ENCODE assay signal across 1 cellular context in the genomic region with DNA sequence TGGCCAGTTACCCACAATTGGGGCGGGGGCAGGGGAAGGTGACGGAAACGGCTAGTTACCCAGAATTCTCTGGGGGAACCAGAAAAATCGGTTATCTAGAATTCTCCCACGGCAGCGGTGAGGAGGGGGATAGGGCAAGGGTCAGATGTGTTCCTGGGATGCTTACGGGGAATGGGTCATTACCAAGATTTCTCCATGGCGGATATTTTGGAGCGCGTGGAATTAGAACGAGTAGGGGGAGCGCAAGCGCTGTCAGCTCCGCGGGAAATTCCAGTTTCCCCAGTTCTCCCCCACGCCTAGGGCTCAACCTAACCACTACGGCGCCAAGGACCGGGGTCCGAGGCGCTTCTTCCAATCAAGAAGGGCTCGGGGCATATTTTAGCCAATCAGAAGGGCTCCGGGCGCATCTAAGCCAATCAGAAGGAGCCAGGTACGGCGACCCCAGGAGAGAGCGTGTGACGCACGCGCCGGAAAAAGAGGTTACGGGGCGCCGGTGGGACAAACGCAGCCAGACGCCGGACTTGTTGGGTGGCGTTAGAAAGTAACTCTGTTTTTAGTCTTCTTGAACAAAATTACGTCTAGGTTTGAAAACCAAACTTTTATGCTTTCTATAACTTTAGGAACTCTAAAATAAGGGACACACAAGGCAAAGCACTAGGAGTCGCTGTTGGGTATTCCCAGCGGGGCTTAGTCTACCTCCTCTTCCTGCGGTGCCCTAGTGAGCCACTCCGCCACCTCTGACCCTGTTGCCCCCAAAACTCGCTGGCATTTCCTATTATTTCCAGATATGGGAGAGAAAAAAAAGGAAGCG.
TF ChIP-seq lines count a peak whose summit lies in the region.

A gene with protein sequence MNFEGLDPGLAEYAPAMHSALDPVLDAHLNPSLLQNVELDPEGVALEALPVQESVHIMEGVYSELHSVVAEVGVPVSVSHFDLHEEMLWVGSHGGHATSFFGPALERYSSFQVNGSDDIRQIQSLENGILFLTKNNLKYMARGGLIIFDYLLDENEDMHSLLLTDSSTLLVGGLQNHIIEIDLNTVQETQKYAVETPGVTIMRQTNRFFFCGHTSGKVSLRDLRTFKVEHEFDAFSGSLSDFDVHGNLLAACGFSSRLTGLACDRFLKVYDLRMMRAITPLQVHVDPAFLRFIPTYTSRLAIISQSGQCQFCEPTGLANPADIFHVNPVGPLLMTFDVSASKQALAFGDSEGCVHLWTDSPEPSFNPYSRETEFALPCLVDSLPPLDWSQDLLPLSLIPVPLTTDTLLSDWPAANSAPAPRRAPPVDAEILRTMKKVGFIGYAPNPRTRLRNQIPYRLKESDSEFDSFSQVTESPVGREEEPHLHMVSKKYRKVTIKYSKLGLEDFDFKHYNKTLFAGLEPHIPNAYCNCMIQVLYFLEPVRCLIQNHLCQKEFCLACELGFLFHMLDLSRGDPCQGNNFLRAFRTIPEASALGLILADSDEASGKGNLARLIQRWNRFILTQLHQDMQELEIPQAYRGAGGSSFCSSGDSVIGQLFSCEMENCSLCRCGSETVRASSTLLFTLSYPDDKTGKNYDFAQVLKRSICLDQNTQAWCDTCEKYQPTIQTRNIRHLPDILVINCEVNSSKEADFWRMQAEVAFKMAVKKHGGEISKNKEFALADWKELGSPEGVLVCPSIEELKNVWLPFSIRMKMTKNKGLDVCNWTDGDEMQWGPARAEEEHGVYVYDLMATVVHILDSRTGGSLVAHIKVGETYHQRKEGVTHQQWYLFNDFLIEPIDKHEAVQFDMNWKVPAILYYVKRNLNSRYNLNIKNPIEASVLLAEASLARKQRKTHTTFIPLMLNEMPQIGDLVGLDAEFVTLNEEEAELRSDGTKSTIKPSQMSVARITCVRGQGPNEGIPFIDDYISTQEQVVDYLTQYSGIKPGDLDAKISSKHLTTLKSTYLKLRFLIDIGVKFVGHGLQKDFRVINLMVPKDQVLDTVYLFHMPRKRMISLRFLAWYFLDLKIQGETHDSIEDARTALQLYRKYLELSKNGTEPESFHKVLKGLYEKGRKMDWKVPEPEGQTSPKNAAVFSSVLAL (minus strand): TSS at position 322 of the 811 bp plus-strand sequence. CDS start 906 bp downstream, outside the sequence.

TF ChIP-seq in HepG2, 621 proteins besides CTCF, POLR2A, EP300 and RAD21 (continued from another document and continues in another):
- TF ChIP-seq, protein P1, sequence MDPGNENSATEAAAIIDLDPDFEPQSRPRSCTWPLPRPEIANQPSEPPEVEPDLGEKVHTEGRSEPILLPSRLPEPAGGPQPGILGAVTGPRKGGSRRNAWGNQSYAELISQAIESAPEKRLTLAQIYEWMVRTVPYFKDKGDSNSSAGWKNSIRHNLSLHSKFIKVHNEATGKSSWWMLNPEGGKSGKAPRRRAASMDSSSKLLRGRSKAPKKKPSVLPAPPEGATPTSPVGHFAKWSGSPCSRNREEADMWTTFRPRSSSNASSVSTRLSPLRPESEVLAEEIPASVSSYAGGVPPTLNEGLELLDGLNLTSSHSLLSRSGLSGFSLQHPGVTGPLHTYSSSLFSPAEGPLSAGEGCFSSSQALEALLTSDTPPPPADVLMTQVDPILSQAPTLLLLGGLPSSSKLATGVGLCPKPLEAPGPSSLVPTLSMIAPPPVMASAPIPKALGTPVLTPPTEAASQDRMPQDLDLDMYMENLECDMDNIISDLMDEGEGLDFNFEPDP (CRISPR knock-in tag; conservative IDR thresholded peaks at IDR 0.05): 0 out of 2 replicates have a peak, but pooled peaks have one; percentile 44
- TF ChIP-seq ZNF160 (CRISPR knock-in tag; IDR thresholded peaks at IDR 0.05): peak; percentile 21; the same call in 1 of the 2 replicates
- no peak; the same call in none of the 2 replicates for TF ChIP-seq ZFY (CRISPR knock-in tag; IDR thresholded peaks at IDR 0.05)
- TF ChIP-seq ZNF33A (CRISPR knock-in tag; IDR thresholded peaks at IDR 0.05; ENCODE audit: borderline replicate concordance): no peak; the same call in 1 of the 2 replicates
- no peak for TF ChIP-seq MLLT10 (CRISPR knock-in tag; IDR thresholded peaks at IDR 0.05)
- TF ChIP-seq, protein P2, sequence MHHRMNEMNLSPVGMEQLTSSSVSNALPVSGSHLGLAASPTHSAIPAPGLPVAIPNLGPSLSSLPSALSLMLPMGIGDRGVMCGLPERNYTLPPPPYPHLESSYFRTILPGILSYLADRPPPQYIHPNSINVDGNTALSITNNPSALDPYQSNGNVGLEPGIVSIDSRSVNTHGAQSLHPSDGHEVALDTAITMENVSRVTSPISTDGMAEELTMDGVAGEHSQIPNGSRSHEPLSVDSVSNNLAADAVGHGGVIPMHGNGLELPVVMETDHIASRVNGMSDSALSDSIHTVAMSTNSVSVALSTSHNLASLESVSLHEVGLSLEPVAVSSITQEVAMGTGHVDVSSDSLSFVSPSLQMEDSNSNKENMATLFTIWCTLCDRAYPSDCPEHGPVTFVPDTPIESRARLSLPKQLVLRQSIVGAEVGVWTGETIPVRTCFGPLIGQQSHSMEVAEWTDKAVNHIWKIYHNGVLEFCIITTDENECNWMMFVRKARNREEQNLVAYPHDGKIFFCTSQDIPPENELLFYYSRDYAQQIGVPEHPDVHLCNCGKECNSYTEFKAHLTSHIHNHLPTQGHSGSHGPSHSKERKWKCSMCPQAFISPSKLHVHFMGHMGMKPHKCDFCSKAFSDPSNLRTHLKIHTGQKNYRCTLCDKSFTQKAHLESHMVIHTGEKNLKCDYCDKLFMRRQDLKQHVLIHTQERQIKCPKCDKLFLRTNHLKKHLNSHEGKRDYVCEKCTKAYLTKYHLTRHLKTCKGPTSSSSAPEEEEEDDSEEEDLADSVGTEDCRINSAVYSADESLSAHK (CRISPR knock-in tag; IDR thresholded peaks at IDR 0.05; ENCODE audit: borderline replicate concordance): no peak
- no peak for TF ChIP-seq MEIS2 (CRISPR knock-in tag; IDR thresholded peaks at IDR 0.05)
- no peak for TF ChIP-seq ZNF878 (CRISPR knock-in tag; IDR thresholded peaks at IDR 0.05)
- TF ChIP-seq ZFP82 (CRISPR knock-in tag; IDR thresholded peaks at IDR 0.05; ENCODE audit: borderline replicate concordance): no peak
- no peak for TF ChIP-seq KDM1A (CRISPR knock-in tag; IDR thresholded peaks at IDR 0.05)
- TF ChIP-seq ZNF749 (CRISPR knock-in tag; IDR thresholded peaks at IDR 0.05; ENCODE audit: borderline replicate concordance): no peak
- TF ChIP-seq HMGA1 (CRISPR knock-in tag; conservative IDR thresholded peaks at IDR 0.05): no peak
- TF ChIP-seq ZNF720 (CRISPR knock-in tag; IDR thresholded peaks at IDR 0.05): no peak
- TF ChIP-seq, protein P3, sequence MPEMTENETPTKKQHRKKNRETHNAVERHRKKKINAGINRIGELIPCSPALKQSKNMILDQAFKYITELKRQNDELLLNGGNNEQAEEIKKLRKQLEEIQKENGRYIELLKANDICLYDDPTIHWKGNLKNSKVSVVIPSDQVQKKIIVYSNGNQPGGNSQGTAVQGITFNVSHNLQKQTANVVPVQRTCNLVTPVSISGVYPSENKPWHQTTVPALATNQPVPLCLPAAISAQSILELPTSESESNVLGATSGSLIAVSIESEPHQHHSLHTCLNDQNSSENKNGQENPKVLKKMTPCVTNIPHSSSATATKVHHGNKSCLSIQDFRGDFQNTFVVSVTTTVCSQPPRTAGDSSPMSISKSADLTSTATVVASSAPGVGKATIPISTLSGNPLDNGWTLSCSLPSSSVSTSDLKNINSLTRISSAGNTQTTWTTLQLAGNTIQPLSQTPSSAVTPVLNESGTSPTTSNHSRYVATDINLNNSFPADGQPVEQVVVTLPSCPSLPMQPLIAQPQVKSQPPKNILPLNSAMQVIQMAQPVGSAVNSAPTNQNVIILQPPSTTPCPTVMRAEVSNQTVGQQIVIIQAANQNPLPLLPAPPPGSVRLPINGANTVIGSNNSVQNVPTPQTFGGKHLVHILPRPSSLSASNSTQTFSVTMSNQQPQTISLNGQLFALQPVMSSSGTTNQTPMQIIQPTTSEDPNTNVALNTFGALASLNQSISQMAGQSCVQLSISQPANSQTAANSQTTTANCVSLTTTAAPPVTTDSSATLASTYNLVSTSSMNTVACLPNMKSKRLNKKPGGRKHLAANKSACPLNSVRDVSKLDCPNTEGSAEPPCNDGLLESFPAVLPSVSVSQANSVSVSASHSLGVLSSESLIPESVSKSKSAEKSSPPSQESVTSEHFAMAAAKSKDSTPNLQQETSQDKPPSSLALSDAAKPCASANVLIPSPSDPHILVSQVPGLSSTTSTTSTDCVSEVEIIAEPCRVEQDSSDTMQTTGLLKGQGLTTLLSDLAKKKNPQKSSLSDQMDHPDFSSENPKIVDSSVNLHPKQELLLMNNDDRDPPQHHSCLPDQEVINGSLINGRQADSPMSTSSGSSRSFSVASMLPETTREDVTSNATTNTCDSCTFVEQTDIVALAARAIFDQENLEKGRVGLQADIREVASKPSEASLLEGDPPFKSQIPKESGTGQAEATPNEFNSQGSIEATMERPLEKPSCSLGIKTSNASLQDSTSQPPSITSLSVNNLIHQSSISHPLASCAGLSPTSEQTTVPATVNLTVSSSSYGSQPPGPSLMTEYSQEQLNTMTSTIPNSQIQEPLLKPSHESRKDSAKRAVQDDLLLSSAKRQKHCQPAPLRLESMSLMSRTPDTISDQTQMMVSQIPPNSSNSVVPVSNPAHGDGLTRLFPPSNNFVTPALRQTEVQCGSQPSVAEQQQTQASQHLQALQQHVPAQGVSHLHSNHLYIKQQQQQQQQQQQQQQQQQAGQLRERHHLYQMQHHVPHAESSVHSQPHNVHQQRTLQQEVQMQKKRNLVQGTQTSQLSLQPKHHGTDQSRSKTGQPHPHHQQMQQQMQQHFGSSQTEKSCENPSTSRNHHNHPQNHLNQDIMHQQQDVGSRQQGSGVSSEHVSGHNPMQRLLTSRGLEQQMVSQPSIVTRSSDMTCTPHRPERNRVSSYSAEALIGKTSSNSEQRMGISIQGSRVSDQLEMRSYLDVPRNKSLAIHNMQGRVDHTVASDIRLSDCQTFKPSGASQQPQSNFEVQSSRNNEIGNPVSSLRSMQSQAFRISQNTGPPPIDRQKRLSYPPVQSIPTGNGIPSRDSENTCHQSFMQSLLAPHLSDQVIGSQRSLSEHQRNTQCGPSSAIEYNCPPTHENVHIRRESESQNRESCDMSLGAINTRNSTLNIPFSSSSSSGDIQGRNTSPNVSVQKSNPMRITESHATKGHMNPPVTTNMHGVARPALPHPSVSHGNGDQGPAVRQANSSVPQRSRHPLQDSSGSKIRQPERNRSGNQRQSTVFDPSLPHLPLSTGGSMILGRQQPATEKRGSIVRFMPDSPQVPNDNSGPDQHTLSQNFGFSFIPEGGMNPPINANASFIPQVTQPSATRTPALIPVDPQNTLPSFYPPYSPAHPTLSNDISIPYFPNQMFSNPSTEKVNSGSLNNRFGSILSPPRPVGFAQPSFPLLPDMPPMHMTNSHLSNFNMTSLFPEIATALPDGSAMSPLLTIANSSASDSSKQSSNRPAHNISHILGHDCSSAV (CRISPR knock-in tag; IDR thresholded peaks at IDR 0.05; ENCODE audit: borderline replicate concordance): no peak
- TF ChIP-seq KAT2B (IDR thresholded peaks at IDR 0.05; ENCODE audit: borderline replicate concordance, low read depth, low read length): no peak
- TF ChIP-seq SIN3A (IDR thresholded peaks at IDR 0.05; ENCODE audit: borderline replicate concordance, low read depth, low read length): 0 out of 2 replicates have a peak, but pooled peaks have one; percentile 52
- no peak for TF ChIP-seq CHD4 (IDR thresholded peaks at IDR 0.05; ENCODE audit: borderline replicate concordance, low read length)
- TF ChIP-seq, protein P4, sequence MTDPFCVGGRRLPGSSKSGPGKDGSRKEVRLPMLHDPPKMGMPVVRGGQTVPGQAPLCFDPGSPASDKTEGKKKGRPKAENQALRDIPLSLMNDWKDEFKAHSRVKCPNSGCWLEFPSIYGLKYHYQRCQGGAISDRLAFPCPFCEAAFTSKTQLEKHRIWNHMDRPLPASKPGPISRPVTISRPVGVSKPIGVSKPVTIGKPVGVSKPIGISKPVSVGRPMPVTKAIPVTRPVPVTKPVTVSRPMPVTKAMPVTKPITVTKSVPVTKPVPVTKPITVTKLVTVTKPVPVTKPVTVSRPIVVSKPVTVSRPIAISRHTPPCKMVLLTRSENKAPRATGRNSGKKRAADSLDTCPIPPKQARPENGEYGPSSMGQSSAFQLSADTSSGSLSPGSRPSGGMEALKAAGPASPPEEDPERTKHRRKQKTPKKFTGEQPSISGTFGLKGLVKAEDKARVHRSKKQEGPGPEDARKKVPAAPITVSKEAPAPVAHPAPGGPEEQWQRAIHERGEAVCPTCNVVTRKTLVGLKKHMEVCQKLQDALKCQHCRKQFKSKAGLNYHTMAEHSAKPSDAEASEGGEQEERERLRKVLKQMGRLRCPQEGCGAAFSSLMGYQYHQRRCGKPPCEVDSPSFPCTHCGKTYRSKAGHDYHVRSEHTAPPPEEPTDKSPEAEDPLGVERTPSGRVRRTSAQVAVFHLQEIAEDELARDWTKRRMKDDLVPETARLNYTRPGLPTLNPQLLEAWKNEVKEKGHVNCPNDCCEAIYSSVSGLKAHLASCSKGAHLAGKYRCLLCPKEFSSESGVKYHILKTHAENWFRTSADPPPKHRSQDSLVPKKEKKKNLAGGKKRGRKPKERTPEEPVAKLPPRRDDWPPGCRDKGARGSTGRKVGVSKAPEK (CRISPR knock-in tag; IDR thresholded peaks at IDR 0.05; ENCODE audit: borderline replicate concordance): no peak
- TF ChIP-seq HNF4G (IDR thresholded peaks at IDR 0.05; ENCODE audit: borderline replicate concordance, low read depth, low read length): no peak; the same call in 1 of the 2 replicates
- TF ChIP-seq HNF4G (CRISPR knock-in tag; IDR thresholded peaks at IDR 0.05; ENCODE audit: borderline replicate concordance, low read depth): no peak
- no peak for TF ChIP-seq AGO1 (IDR thresholded peaks at IDR 0.05; ENCODE audit: low read depth, low read length, poor library complexity, severe bottlenecking)
- 0 out of 2 replicates have a peak, but pooled peaks have one; percentile 17 for TF ChIP-seq ELF1 (CRISPR knock-in tag; IDR thresholded peaks at IDR 0.05)
- TF ChIP-seq KAT7 (CRISPR knock-in tag; IDR thresholded peaks at IDR 0.05; ENCODE audit: borderline replicate concordance): no peak; the same call in 1 of the 2 replicates
- TF ChIP-seq, protein P5, sequence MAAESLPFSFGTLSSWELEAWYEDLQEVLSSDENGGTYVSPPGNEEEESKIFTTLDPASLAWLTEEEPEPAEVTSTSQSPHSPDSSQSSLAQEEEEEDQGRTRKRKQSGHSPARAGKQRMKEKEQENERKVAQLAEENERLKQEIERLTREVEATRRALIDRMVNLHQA (CRISPR knock-in tag; IDR thresholded peaks at IDR 0.05): no peak
- TF ChIP-seq ZSCAN22 (CRISPR knock-in tag; IDR thresholded peaks at IDR 0.05): no peak
- no peak for TF ChIP-seq JDP2 (CRISPR knock-in tag; IDR thresholded peaks at IDR 0.05; ENCODE audit: borderline replicate concordance)
- TF ChIP-seq ZNF451 (CRISPR knock-in tag; IDR thresholded peaks at IDR 0.05): no peak
- TF ChIP-seq SOX13 (IDR thresholded peaks at IDR 0.05): 0 out of 2 replicates have a peak, but pooled peaks have one; percentile 14
- no peak for TF ChIP-seq SOX13 (CRISPR knock-in tag; conservative IDR thresholded peaks at IDR 0.05 in 1 of 2, IDR thresholded peaks at IDR 0.05 in 1 of 2)
- TF ChIP-seq, protein P6, sequence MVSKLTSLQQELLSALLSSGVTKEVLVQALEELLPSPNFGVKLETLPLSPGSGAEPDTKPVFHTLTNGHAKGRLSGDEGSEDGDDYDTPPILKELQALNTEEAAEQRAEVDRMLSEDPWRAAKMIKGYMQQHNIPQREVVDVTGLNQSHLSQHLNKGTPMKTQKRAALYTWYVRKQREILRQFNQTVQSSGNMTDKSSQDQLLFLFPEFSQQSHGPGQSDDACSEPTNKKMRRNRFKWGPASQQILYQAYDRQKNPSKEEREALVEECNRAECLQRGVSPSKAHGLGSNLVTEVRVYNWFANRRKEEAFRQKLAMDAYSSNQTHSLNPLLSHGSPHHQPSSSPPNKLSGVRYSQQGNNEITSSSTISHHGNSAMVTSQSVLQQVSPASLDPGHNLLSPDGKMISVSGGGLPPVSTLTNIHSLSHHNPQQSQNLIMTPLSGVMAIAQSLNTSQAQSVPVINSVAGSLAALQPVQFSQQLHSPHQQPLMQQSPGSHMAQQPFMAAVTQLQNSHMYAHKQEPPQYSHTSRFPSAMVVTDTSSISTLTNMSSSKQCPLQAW (CRISPR knock-in tag; IDR thresholded peaks at IDR 0.05): no peak
- TF ChIP-seq ZNF446 (CRISPR knock-in tag; IDR thresholded peaks at IDR 0.05): no peak
